8 cellular contexts compared by ENCODE assay signal in genomic region chr17:42964161-42964932, GRCh38. TPM values are rescaled to one million over a fixed set of nuclear protein-coding genes. Genes with fewer than 3 reads are reported as not detected.
A peak's percentile ranks its signal among the peaks of the same experiment; 100 is the strongest.
DNase-seq lines count a peak whose midpoint lies in the region; ATAC-seq and TF ChIP-seq lines count a peak whose summit lies in the region.

Gene AARSD1, minus strand, starts transcription at chr17:42964454. Its CDS starts 14 bp downstream, at chr17:42964440.

- H3K36me3 Mint-ChIP-seq in naive thymus-derived CD4-positive, alpha-beta T cell: peaks cover 4 to 23% (median 11%) of the 10 kb centered on the region in 5 donors
- peaks cover 22% of the 10 kb centered on the region for H3K36me3 Mint-ChIP-seq in stimulated activated memory B cell treated with anti-CD40 and anti-IgM and Interleukin-4, amounts not matched to agents 10 μg/mL and 1 μg/mL and 100 μg/mL, for 72 hours

- H3K9me2 ChIP-seq in GM23248 (ENCODE audit: insufficient read depth): no peaks in the 10 kb centered on the region

- peaks cover 13% of the 10 kb centered on the region; the same call in 1 of the 2 replicates for H3F3A ChIP-seq in GM23248 (ENCODE audit: insufficient read depth)

- H3K36me3 ChIP-seq in GM23248 (ENCODE audit: low read depth) (peaks cover 14% of the 10 kb centered on the region; the same call in 1 of the 2 replicates), fibroblast of lung (ENCODE audit: control insufficient read depth, insufficient read depth, low read length) (peaks cover 3% of the 10 kb centered on the region)
- H3K36me3 ChIP-seq in naive thymus-derived CD4-positive, alpha-beta T cell (ENCODE audit: control insufficient read depth in 2 of 3, insufficient read depth in 3 of 3, low read length in 3 of 3): peaks cover 6 to 25% (median 12%) of the 10 kb centered on the region in 3 experiments

- H3K9ac ChIP-seq in GM23248: peak within 1 kb of the TSS; percentile 83
- peak within 1 kb of the TSS; percentile 78 for H3K9ac ChIP-seq in fibroblast of lung (ENCODE audit: insufficient read depth, low read length)

- H3K4me3 Mint-ChIP-seq in naive thymus-derived CD4-positive, alpha-beta T cell: peak within 1 kb of the TSS; percentile 89 to 99 (median 94)
- peak within 1 kb of the TSS; percentile 94 for H3K4me3 Mint-ChIP-seq in stimulated activated memory B cell treated with anti-CD40 and anti-IgM and Interleukin-4, amounts not matched to agents 10 μg/mL and 1 μg/mL and 100 μg/mL, for 72 hours

- H3K9me3 Mint-ChIP-seq in naive thymus-derived CD4-positive, alpha-beta T cell: peaks cover 0 to 6% (median 0%) of the 10 kb centered on the region in 11 donors
- no peaks in the 10 kb centered on the region for H3K9me3 Mint-ChIP-seq in stimulated activated memory B cell treated with anti-CD40 and anti-IgM and Interleukin-4, amounts not matched to agents 10 μg/mL and 1 μg/mL and 100 μg/mL, for 72 hours

- H3K27ac ChIP-seq in GM23248 (peak within 1 kb of the TSS; percentile 74), RWPE1 (peak within 1 kb of the TSS; percentile 82), fibroblast of lung (ENCODE audit: insufficient read depth, low read length) (peak within 1 kb of the TSS; percentile 91)
- H3K27ac ChIP-seq in naive thymus-derived CD4-positive, alpha-beta T cell (ENCODE audit: low read depth, low read length): peak within 1 kb of the TSS; percentile 77

- no peaks in the 10 kb centered on the region for H3K9me3 ChIP-seq in GM23248 (ENCODE audit: low read depth)
- no peaks in the 10 kb centered on the region for H3K9me3 ChIP-seq in fibroblast of lung (ENCODE audit: control insufficient read depth, insufficient read depth, low read depth, low read length)
- H3K9me3 ChIP-seq in naive thymus-derived CD4-positive, alpha-beta T cell (ENCODE audit: control insufficient read depth in 2 of 3, low read length in 3 of 3): no peaks in the 10 kb centered on the region

- H4K20me1 ChIP-seq in GM23248 (ENCODE audit: insufficient read depth): no peaks in the 10 kb centered on the region
- H4K20me1 ChIP-seq in fibroblast of lung (ENCODE audit: control insufficient read depth, extremely low read depth, insufficient read depth, low read length): no peaks in the 10 kb centered on the region

- H3K4me1 ChIP-seq in GM23248 (ENCODE audit: insufficient read depth): peaks cover 5% of the 10 kb centered on the region
- H3K4me1 ChIP-seq in fibroblast of lung (ENCODE audit: control insufficient read depth, extremely low read depth, insufficient read depth, low read length): peaks cover 3% of the 10 kb centered on the region
- H3K4me1 ChIP-seq in naive thymus-derived CD4-positive, alpha-beta T cell (ENCODE audit: control insufficient read depth in 2 of 2, insufficient read depth in 2 of 2, low read length in 2 of 2): peaks cover 5 to 10% of the 10 kb centered on the region in 2 donors

- H3K27ac Mint-ChIP-seq in naive thymus-derived CD4-positive, alpha-beta T cell: peak within 1 kb of the TSS; percentile 86 to 97 (median 94)
- peak within 1 kb of the TSS; percentile 95 for H3K27ac Mint-ChIP-seq in stimulated activated memory B cell treated with anti-CD40 and anti-IgM and Interleukin-4, amounts not matched to agents 10 μg/mL and 1 μg/mL and 100 μg/mL, for 72 hours

- H3K27me3 ChIP-seq in GM23248 (replicated peaks; ENCODE audit: insufficient read depth) (no peaks in the 10 kb centered on the region), fibroblast of lung (ENCODE audit: control insufficient read depth, insufficient read depth, low read length) (no peaks in the 10 kb centered on the region)
- no peaks in the 10 kb centered on the region for H3K27me3 ChIP-seq in naive thymus-derived CD4-positive, alpha-beta T cell (ENCODE audit: control insufficient read depth in 2 of 2, insufficient read depth in 2 of 2, low read length in 2 of 2)

- TF ChIP-seq CTCF in LNCaP clone FGC (IDR thresholded peaks at IDR 0.05; ENCODE audit: control insufficient read depth, extremely low read depth, insufficient read depth): no peak
- TF ChIP-seq CTCF in RWPE1 (conservative IDR thresholded peaks at IDR 0.05; ENCODE audit: low read depth): no peak
- TF ChIP-seq CTCF in fibroblast of lung (conservative IDR thresholded peaks at IDR 0.05 in 1 of 2, IDR thresholded peaks at IDR 0.05 in 1 of 2; ENCODE audit: low read depth in 1 of 2, low read length in 2 of 2): no peak

- DNase-seq in DMS 273 treated with DMSO at 0.1 percent for 48 hours (lab: John Stamatoyannopoulos, UW): peak; percentile 48
- DNase-seq in GM23248: peak; percentile 97
- peak; percentile 89 for DNase-seq in LNCaP clone FGC (ENCODE audit: low read depth)
- peak; percentile 85 for DNase-seq in RWPE1 (ENCODE audit: low spot score)
- peak; percentile 73 to 81 for DNase-seq in activated T-helper 1 cell treated with anti-CD3 and anti-CD28 coated beads, Interleukin-2, amount 50 U/mL, for 16 hours (ENCODE audit: low read depth in 1 of 2, low spot score in 1 of 2)
- DNase-seq in fibroblast of lung (ENCODE audit: low read depth in 2 of 2): peak; percentile 94 to 96
- peak; percentile 77 to 92 (median 90) for DNase-seq in naive thymus-derived CD4-positive, alpha-beta T cell

- CTCF ChIA-PET in RWPE1 (lab: Yijun Ruan, JAX): no interaction called here
- CTCF ChIA-PET in naive thymus-derived CD4-positive, alpha-beta T cell (lab: Charles Lee): no interaction called here

- H2AFZ ChIP-seq in GM23248 (peak within 1 kb of the TSS; percentile 84), fibroblast of lung (ENCODE audit: low read length) (peak within 1 kb of the TSS; percentile 95)

- H3K4me2 ChIP-seq in GM23248 (ENCODE audit: unreplicated experiment) (peak within 1 kb of the TSS; percentile 95), fibroblast of lung (ENCODE audit: extremely low read depth, insufficient read depth, low read length) (peak within 1 kb of the TSS; percentile 93)

- peak; percentile 99 for ATAC-seq in naive thymus-derived CD4-positive, alpha-beta T cell
- ATAC-seq in stimulated activated memory B cell treated with anti-CD40 and anti-IgM and Interleukin-4, amounts not matched to agents 10 μg/mL and 1 μg/mL and 100 μg/mL, for 72 hours: peak; percentile 97

- POLR2A ChIA-PET in RWPE1 (lab: Yijun Ruan, JAX; ENCODE audit: low non-redundant PET): interaction anchor here (0.6 kb wide), 1 partner anchor 40 kb away, joined by 3 read pairs; no protein-coding TSS in a partner anchor
- POLR2A ChIA-PET in naive thymus-derived CD4-positive, alpha-beta T cell (lab: Charles Lee): interaction anchor here (0.7 to 1.2 kb wide), 4 partner anchors 9 to 1831 kb away, joined by 3 to 8 read pairs (median 5); partner anchors contain the start of gene RPL27

- intact Hi-C loops in naive thymus-derived CD4-positive, alpha-beta T cell (cut with micrococcal nuclease): loop anchor here (1.0 to 2.0 kb wide), 4 partner anchors 16 to 207 kb away; partner anchors contain the start of genes NBR1 (in 2 of the 2), PTGES3L (in 2 of the 2), RPL27 (in 2 of the 2) and RUNDC1 (in 2 of the 2)

- H3K27me3 Mint-ChIP-seq in naive thymus-derived CD4-positive, alpha-beta T cell: peaks cover 0 to 2% (median 0%) of the 10 kb centered on the region in 5 donors
- H3K27me3 Mint-ChIP-seq in stimulated activated memory B cell treated with anti-CD40 and anti-IgM and Interleukin-4, amounts not matched to agents 10 μg/mL and 1 μg/mL and 100 μg/mL, for 72 hours: no peaks in the 10 kb centered on the region

- H3K4me3 ChIP-seq in GM23248 (peak within 1 kb of the TSS; percentile 77), LNCaP clone FGC (ENCODE audit: low read depth, low read length) (peak within 1 kb of the TSS; percentile 89), fibroblast of lung (replicated peaks in 1 of 4; ENCODE audit: control extremely low read depth in 1 of 4, insufficient read depth in 1 of 4, low read depth in 3 of 4, low read length in 4 of 4) (peak within 1 kb of the TSS; percentile 92 to 98 (median 94))
- peak within 1 kb of the TSS; percentile 96 for H3K4me3 ChIP-seq in naive thymus-derived CD4-positive, alpha-beta T cell (ENCODE audit: low read length)

- 2% methylated on average over 43 of the region's 43 CpGs for WGBS in GM23248 (ENCODE audit: low coverage in 1 of 2, low lambda C conversion rate in 2 of 2, missing lambda C conversion rate in 2 of 2), 2 experiments

- H3K79me2 ChIP-seq in GM23248 (ENCODE audit: insufficient read depth) (peaks cover 21% of the 10 kb centered on the region), fibroblast of lung (ENCODE audit: control insufficient read depth, insufficient read depth, low read length) (peaks cover 10% of the 10 kb centered on the region)

- in situ Hi-C loops in GM23248 (cut with MboI): no loop called here

- peaks cover 11 to 23% (median 18%) of the 10 kb centered on the region in 7 donors for H3K4me1 Mint-ChIP-seq in naive thymus-derived CD4-positive, alpha-beta T cell
- H3K4me1 Mint-ChIP-seq in stimulated activated memory B cell treated with anti-CD40 and anti-IgM and Interleukin-4, amounts not matched to agents 10 μg/mL and 1 μg/mL and 100 μg/mL, for 72 hours: peaks cover 21% of the 10 kb centered on the region

RNA-seq across cellular contexts. Expression of gene AARSD1, which starts in this region (rescaled TPM):
- 18.1 and 24.9 TPM in 2 replicates for total RNA-seq in GM23248 (2014; rRNA removed; shearing (Covaris generic))
- polyA plus RNA-seq in GM23248 (2016; fragmentation: Nextera tagmentation; extraction: Ambion mirVana) (37.5 and 46.1 TPM in 2 replicates), fibroblast of lung (37.3 and 51.2 TPM in 2 replicates)
- total RNA-seq in fibroblast of lung: 17.7 and 21.6 TPM in 2 replicates
- polyA plus RNA-seq in fibroblast of lung (2012): 31.4 and 44.9 TPM in 2 replicates
- 31.9 and 37.0 TPM in 2 replicates for polyA minus RNA-seq in fibroblast of lung (ENCODE audit: low replicate concordance)
- 10 to 100 TPM; 46.5 to 86.7 (median 56.6) TPM for total RNA-seq in naive thymus-derived CD4-positive, alpha-beta T cell
- polyA plus RNA-seq in naive thymus-derived CD4-positive, alpha-beta T cell: 10 to 100 TPM; 45.2 to 48.5 TPM

Comparison
In these comparisons a context has a peak if more than half of its experiments do, and no peak if none do; other contexts are left out.
1. Peak in every context shown above with its lines: DNase-seq, ATAC-seq, H3K4me3 ChIP-seq and H3K27ac ChIP-seq.